In genomic region chr17:33434841-33435240, GRCh38 we compare ENCODE assay signal across 35 cellular contexts.
"Had no signal": no experiment of that assay in that cellular context is flagged by ENCODE, and none has a peak within 500 bp of the region (broad histone marks: within the 10 kb centered on the region; RNA-seq: fewer than 3 reads in every experiment).

No MANE protein-coding gene starts in this region.

- DNase-seq: activated CD4-positive, alpha-beta memory T cell treated with anti-CD3 and anti-CD28 coated beads, Interleukin-2, amount 10 ng/mL, durations not matched to agents 7 days and 5 days; activated CD4-positive, alpha-beta T cell treated with anti-CD3 and anti-CD28 coated beads for 1 hour; activated CD4-positive, alpha-beta T cell treated with anti-CD3 and anti-CD28 coated beads for 48 hours; activated CD4-positive, alpha-beta T cell treated with anti-CD3 and anti-CD28 coated beads, Interleukin-2, amount 10 ng/mL, durations not matched to agents 7 days and 5 days; activated CD4-positive, alpha-beta T cell treated with anti-CD3 and anti-CD28 coated beads, Interleukin-2, amount 50 U/mL, for 48 hours; activated CD4-positive, CD25-positive, alpha-beta regulatory T cell; activated CD8-positive, alpha-beta memory T cell treated with anti-CD3 and anti-CD28 coated beads for 24 hours; activated CD8-positive, alpha-beta memory T cell treated with anti-CD3 and anti-CD28 coated beads, Interleukin-2, amount 10 ng/mL, durations not matched to agents 7 days and 5 days; activated CD8-positive, alpha-beta memory T cell treated with anti-CD3 and anti-CD28 coated beads, Interleukin-2, amount 50 U/mL, for 48 hours; activated CD8-positive, alpha-beta T cell treated with anti-CD3 and anti-CD28 coated beads, Interleukin-2, amount 10 ng/mL, durations not matched to agents 7 days and 5 days; activated effector memory CD4-positive, alpha-beta T cell treated with anti-CD3 and anti-CD28 coated beads, Interleukin-2, amount 50 U/mL, for 16 hours; activated gamma-delta T cell treated with Interleukin-2 at 50 U/mL for 16 hours; activated naive CD4-positive, alpha-beta T cell; activated naive CD4-positive, alpha-beta T cell treated with anti-CD3 and anti-CD28 coated beads for 36 hours; activated naive CD4-positive, alpha-beta T cell treated with anti-CD3 and anti-CD28 coated beads, Interleukin-2, amount 50 U/mL, for 16 hours; activated naive CD8-positive, alpha-beta T cell treated with anti-CD3 and anti-CD28 coated beads for 36 hours; activated T-cell treated with anti-CD3 and anti-CD28 coated beads, Interleukin-2, amount 50 U/mL, for 24 hours; activated T-cell treated with anti-CD3 and anti-CD28 coated beads, Interleukin-2, amount 50 U/mL, for 48 hours; adrenal gland; amniotic stem cell; aorta; body of pancreas; brain microvascular endothelial cell; central memory CD4-positive, alpha-beta T cell; T-helper 1 cell; T-helper 2 cell; T-helper 9 cell; WERI-Rb-1 had no signal

- ATAC-seq: activated CD4-positive, CD25-positive, alpha-beta regulatory T cell treated with anti-CD3 and anti-CD28 coated beads, Interleukin-2, amount 50 U/mL, for 24 hours; activated CD8-positive, alpha-beta memory T cell treated with anti-CD3 and anti-CD28 coated beads, Interleukin-2, amount 10 ng/mL, durations not matched to agents 7 days and 5 days; activated CD8-positive, alpha-beta T cell treated with anti-CD3 and anti-CD28 coated beads, Interleukin-2, amount 10 ng/mL, durations not matched to agents 7 days and 5 days; activated naive CD4-positive, alpha-beta T cell treated with anti-CD3 and anti-CD28 coated beads, Interleukin-2, amount 50 U/mL, for 72 hours; body of pancreas; WTC11 had no signal

- H3K4me1 Mint-ChIP-seq: activated CD4-positive, alpha-beta memory T cell treated with anti-CD3 and anti-CD28 coated beads, Interleukin-2, amount 10 ng/mL, durations not matched to agents 7 days and 5 days; activated CD4-positive, alpha-beta T cell treated with anti-CD3 and anti-CD28 coated beads, Interleukin-2, amount 10 ng/mL, durations not matched to agents 7 days and 5 days; activated CD8-positive, alpha-beta memory T cell treated with anti-CD3 and anti-CD28 coated beads, Interleukin-2, amount 10 ng/mL, durations not matched to agents 7 days and 5 days; activated naive CD8-positive, alpha-beta T cell treated with anti-CD3 and anti-CD28 coated beads for 36 hours; WTC11 had no signal

- H3K27me3 Mint-ChIP-seq: activated CD4-positive, alpha-beta memory T cell treated with anti-CD3 and anti-CD28 coated beads, Interleukin-2, amount 10 ng/mL, durations not matched to agents 7 days and 5 days; activated CD4-positive, alpha-beta T cell treated with anti-CD3 and anti-CD28 coated beads, Interleukin-2, amount 10 ng/mL, durations not matched to agents 7 days and 5 days; activated CD8-positive, alpha-beta memory T cell treated with anti-CD3 and anti-CD28 coated beads, Interleukin-2, amount 10 ng/mL, durations not matched to agents 7 days and 5 days; activated naive CD8-positive, alpha-beta T cell treated with anti-CD3 and anti-CD28 coated beads for 36 hours had no signal

- H3K4me3 Mint-ChIP-seq: activated CD4-positive, alpha-beta memory T cell treated with anti-CD3 and anti-CD28 coated beads, Interleukin-2, amount 10 ng/mL, durations not matched to agents 7 days and 5 days; activated CD4-positive, alpha-beta T cell treated with anti-CD3 and anti-CD28 coated beads, Interleukin-2, amount 10 ng/mL, durations not matched to agents 7 days and 5 days; activated CD8-positive, alpha-beta memory T cell treated with anti-CD3 and anti-CD28 coated beads, Interleukin-2, amount 10 ng/mL, durations not matched to agents 7 days and 5 days; activated CD8-positive, alpha-beta T cell treated with anti-CD3 and anti-CD28 coated beads, Interleukin-2, amount 10 ng/mL, durations not matched to agents 7 days and 5 days; activated naive CD4-positive, alpha-beta T cell treated with anti-CD3 and anti-CD28 coated beads for 36 hours; activated naive CD8-positive, alpha-beta T cell treated with anti-CD3 and anti-CD28 coated beads for 36 hours; activated T-cell treated with anti-CD3 and anti-CD28 coated beads, Interleukin-2, amount 50 U/mL, for 24 hours; T-helper 1 cell treated with Interleukin-12 subunit alpha and Interleukin-12 subunit beta and Interleukin-4 antibody, amounts not matched to agents 30 μg/mL and 1 μg/mL, for 36 hours; T-helper 2 cell treated with Interferon-gamma antibody and Interleukin-4, amounts not matched to agents 5 μg/mL and 100 μg/mL, for 36 hours; WTC11 had no signal

- H3K36me3 Mint-ChIP-seq: activated CD8-positive, alpha-beta memory T cell treated with anti-CD3 and anti-CD28 coated beads, Interleukin-2, amount 10 ng/mL, durations not matched to agents 7 days and 5 days; activated naive CD4-positive, alpha-beta T cell treated with anti-CD3 and anti-CD28 coated beads, Interleukin-2, amount 50 U/mL, for 72 hours; activated naive CD8-positive, alpha-beta T cell treated with anti-CD3 and anti-CD28 coated beads for 36 hours; WTC11 had no signal

- FAIRE-seq: astrocyte, TTC549 had no signal

- H3K27ac Mint-ChIP-seq: activated CD4-positive, alpha-beta memory T cell treated with anti-CD3 and anti-CD28 coated beads, Interleukin-2, amount 10 ng/mL, durations not matched to agents 7 days and 5 days; activated CD4-positive, alpha-beta T cell treated with anti-CD3 and anti-CD28 coated beads, Interleukin-2, amount 10 ng/mL, durations not matched to agents 7 days and 5 days; activated CD8-positive, alpha-beta memory T cell treated with anti-CD3 and anti-CD28 coated beads, Interleukin-2, amount 10 ng/mL, durations not matched to agents 7 days and 5 days; activated CD8-positive, alpha-beta T cell treated with anti-CD3 and anti-CD28 coated beads, Interleukin-2, amount 10 ng/mL, durations not matched to agents 7 days and 5 days; activated naive CD4-positive, alpha-beta T cell treated with anti-CD3 and anti-CD28 coated beads for 36 hours; activated naive CD4-positive, alpha-beta T cell treated with anti-CD3 and anti-CD28 coated beads, Interleukin-2, amount 50 U/mL, for 72 hours; activated naive CD8-positive, alpha-beta T cell treated with anti-CD3 and anti-CD28 coated beads for 36 hours; activated T-cell treated with anti-CD3 and anti-CD28 coated beads, Interleukin-2, amount 50 U/mL, for 24 hours; T-helper 1 cell treated with Interleukin-12 subunit alpha and Interleukin-12 subunit beta and Interleukin-4 antibody, amounts not matched to agents 30 μg/mL and 1 μg/mL, for 36 hours; T-helper 2 cell treated with Interferon-gamma antibody and Interleukin-4, amounts not matched to agents 5 μg/mL and 100 μg/mL, for 36 hours; WTC11 had no signal

- H3K9me3 Mint-ChIP-seq: activated CD4-positive, alpha-beta memory T cell treated with anti-CD3 and anti-CD28 coated beads, Interleukin-2, amount 10 ng/mL, durations not matched to agents 7 days and 5 days; activated naive CD4-positive, alpha-beta T cell treated with anti-CD3 and anti-CD28 coated beads for 36 hours; activated T-cell treated with anti-CD3 and anti-CD28 coated beads, Interleukin-2, amount 50 U/mL, for 24 hours; T-helper 1 cell treated with Interleukin-12 subunit alpha and Interleukin-12 subunit beta and Interleukin-4 antibody, amounts not matched to agents 30 μg/mL and 1 μg/mL, for 36 hours; T-helper 2 cell treated with Interferon-gamma antibody and Interleukin-4, amounts not matched to agents 5 μg/mL and 100 μg/mL, for 36 hours had no signal
